In the genomic region with DNA sequence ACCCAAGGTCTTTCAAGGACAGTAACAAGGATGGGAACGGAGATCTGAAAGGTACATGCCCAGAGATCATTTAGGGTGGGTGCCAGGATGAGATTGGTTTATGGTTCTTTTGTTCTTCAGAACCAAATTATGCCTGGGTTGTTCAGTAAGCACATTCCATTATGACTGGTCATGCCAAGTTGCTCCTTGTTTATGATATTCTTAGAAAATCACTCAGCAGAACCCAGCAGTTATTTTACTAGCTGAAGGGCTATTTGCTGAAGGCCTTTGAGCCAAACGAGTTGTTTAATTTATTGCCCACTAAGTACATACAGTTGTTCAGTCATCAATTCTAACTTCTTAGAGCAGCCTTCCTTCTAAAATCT, we compare ENCODE assay signal across 15 cellular contexts. TPM values are rescaled to one million over a fixed set of nuclear protein-coding genes. Genes with fewer than 3 reads are reported as not detected.
A peak's percentile ranks its signal among the peaks of the same experiment; 100 is the strongest.
DNase-seq lines count a peak whose midpoint lies in the region; TF ChIP-seq lines count a peak whose summit lies in the region.
"Had no signal": no experiment of that assay in that cellular context is flagged by ENCODE, and none has a peak within 500 bp of the region (broad histone marks: within the 10 kb centered on the region; RNA-seq: fewer than 3 reads in every experiment).

No MANE protein-coding gene starts in this region.

- no peak overlapping the region for H3K4me3 ChIP-seq in SJSA1
- no peak overlapping the region for H3K4me3 ChIP-seq in retinal pigment epithelial cell (ENCODE audit: low read length)
- H3K4me3 ChIP-seq in uterus = no peak overlapping the region
- no peak overlapping the region for H3K4me3 ChIP-seq in A673 (ENCODE audit: low read depth, low read length, poor library complexity, severe bottlenecking)

- peaks cover 0 to 3% (median 1%) of the 10 kb centered on the region in 7 donors for H3K9me3 Mint-ChIP-seq in CD14-positive monocyte

- H3K36me3 Mint-ChIP-seq in CD14-positive monocyte = no peaks in the 10 kb centered on the region
- H3K36me3 Mint-ChIP-seq: mesothelial cell of epicardium had no signal

- H3K27ac Mint-ChIP-seq in CD14-positive monocyte = no peak overlapping the region
- H3K27ac Mint-ChIP-seq: mesothelial cell of epicardium had no signal

- H3K9me3 ChIP-seq in SJSA1 (replicated peaks) (no peaks in the 10 kb centered on the region), uterus (no peaks in the 10 kb centered on the region), A673 (ENCODE audit: low read depth, low read length, poor library complexity, severe bottlenecking) (no peaks in the 10 kb centered on the region)

- intact Hi-C loops in uterus (cut with DNase I; ENCODE audit: low total_unique reads) (no loop called here), A673 (cut with micrococcal nuclease; ENCODE audit: unreplicated experiment) (no loop called here), CD14-positive monocyte (cut with micrococcal nuclease) (no loop called here)

- POLR2A ChIA-PET in A673 (lab: Charles Lee; ENCODE audit: low non-redundant PET) = no interaction called here

- H3K4me1 ChIP-seq in SJSA1 (replicated peaks) = peaks cover 17% of the 10 kb centered on the region
- no peaks in the 10 kb centered on the region for H3K4me1 ChIP-seq in uterus
- no peaks in the 10 kb centered on the region for H3K4me1 ChIP-seq in A673 (ENCODE audit: insufficient read depth, low read length, poor library complexity, severe bottlenecking)

- H3K4me1 Mint-ChIP-seq in CD14-positive monocyte = no peaks in the 10 kb centered on the region

- no peak overlapping the region for H3K4me3 Mint-ChIP-seq in CD14-positive monocyte
- H3K4me3 Mint-ChIP-seq: mesothelial cell of epicardium had no signal

- H3K27me3 ChIP-seq in SJSA1 (replicated peaks) (no peaks in the 10 kb centered on the region), uterus (no peaks in the 10 kb centered on the region), A673 (replicated peaks; ENCODE audit: insufficient read depth, low read depth, low read length, poor library complexity) (no peaks in the 10 kb centered on the region)

- H3K27me3 Mint-ChIP-seq in CD14-positive monocyte (ENCODE audit: low read depth in 3 of 3) = no peaks in the 10 kb centered on the region

- no peaks in the 10 kb centered on the region for H3K36me3 ChIP-seq in SJSA1
- no peaks in the 10 kb centered on the region for H3K36me3 ChIP-seq in uterus
- H3K36me3 ChIP-seq in A673 (ENCODE audit: insufficient read depth, low read length, poor library complexity, severe bottlenecking) = no peaks in the 10 kb centered on the region

- no TSS peak for BruUV-seq in A673 (replicated peaks; lab: Mats Ljungman, UMichigan)

- peak; percentile 38 for DNase-seq in GM04504 (ENCODE audit: low read depth)
- DNase-seq in SJSA1 (ENCODE audit: low read depth in 1 of 2, low spot score in 2 of 2) = peak; percentile 47 to 65
- peak; percentile 68 for DNase-seq in fibroblast of peridontal ligament (ENCODE audit: extremely low read depth)
- peak; percentile 42 for DNase-seq in retinal pigment epithelial cell (ENCODE audit: low read depth)
- no peak for DNase-seq in islet precursor cell
- no peak for DNase-seq in uterus
- no peak for DNase-seq in A673 (ENCODE audit: low spot score)
- no peak for DNase-seq in CD14-positive monocyte (ENCODE audit: low spot score)
- DNase-seq: activated naive CD4-positive, alpha-beta T cell treated with anti-CD3 and anti-CD28 coated beads, Interleukin-2, amount 50 U/mL, for 16 hours; NCI-H1048; NK-92 treated with Interleukin-12 subunit alpha and Interleukin-12 subunit beta, amount 100 ng/mL, for 24 hours; retina had no signal

- CTCF ChIA-PET in A673 (lab: Charles Lee) = no interaction called here

- H3K27ac ChIP-seq in SJSA1 (peak overlapping the region; percentile 22), uterus (no peak overlapping the region), A673 (ENCODE audit: low read depth, low read length, poor library complexity, severe bottlenecking) (no peak overlapping the region)

- TF ChIP-seq CTCF in retinal pigment epithelial cell (conservative IDR thresholded peaks at IDR 0.05; ENCODE audit: low read depth, low read length) (no peak), uterus (IDR thresholded peaks at IDR 0.05) (no peak), A673 (conservative IDR thresholded peaks at IDR 0.05; ENCODE audit: low read depth, low read length) (no peak), CD14-positive monocyte (IDR thresholded peaks at IDR 0.05) (no peak)

- TF ChIP-seq POLR2A in uterus (IDR thresholded peaks at IDR 0.05) = no peak

RNA-seq across cellular contexts. Expression of gene SLC3A1, which starts 0.6 kb away (rescaled TPM):
- total RNA-seq in SJSA1 (2014; rRNA removed; shearing (Covaris generic)) = not detected in 2 replicates
- total RNA-seq in uterus (under 1 TPM in 2 of 4 donors, not detected in 2; 0.26 to 0.30 TPM), A673 (2021) (not detected in 2 replicates)
- not detected for polyA plus RNA-seq in CD14-positive monocyte
- total RNA-seq: activated CD8-positive, alpha-beta memory T cell treated with anti-CD3 and anti-CD28 coated beads for 36 hours; H1 had no signal
- polyA plus RNA-seq: H1 had no signal

Comparison
In these comparisons a context has a peak if more than half of its experiments do, and no peak if none do; other contexts are left out.
1. DNase-seq: peak in GM04504 (single experiment), SJSA1 (2 of 2), fibroblast of peridontal ligament (single experiment) and retinal pigment epithelial cell (single experiment); none in islet precursor cell (single experiment), uterus (0 of 2), A673 (single experiment) and CD14-positive monocyte (single experiment).